ENCODE assay signal across 9 cellular contexts in genomic region chr17:41962768-41963434, GRCh38. TPM values are rescaled to one million over a fixed set of nuclear protein-coding genes. Genes with fewer than 3 reads are reported as not detected.
A peak's percentile ranks its signal among the peaks of the same experiment; 100 is the strongest.
DNase-seq lines count a peak whose midpoint lies in the region; ATAC-seq, FAIRE-seq and TF ChIP-seq lines count a peak whose summit lies in the region.
"Had no signal": no experiment of that assay in that cellular context is flagged by ENCODE, and none has a peak within 500 bp of the region (broad histone marks: within the 10 kb centered on the region; RNA-seq: fewer than 3 reads in every experiment).

No MANE protein-coding gene starts in this region.

- no peaks in the 10 kb centered on the region for H3K9me3 ChIP-seq in ascending aorta
- no peaks in the 10 kb centered on the region for H3K9me3 ChIP-seq in small intestine (ENCODE audit: control insufficient read depth, low read depth)

- DNase-seq in GDM1 (lab: John Stamatoyannopoulos, UW) (peak; percentile 68), NCI-H1105 treated with DMSO at 0.1 percent for 48 hours (lab: John Stamatoyannopoulos, UW) (peak; percentile 63), T-helper 2 cell (peak; percentile 34 to 69 (median 47)), ascending aorta (ENCODE audit: low spot score in 2 of 2) (peak in 1 of 2 donors; percentile 84), hippocampal formation (lab: John Stamatoyannopoulos, UW) (peak; percentile 76 to 78), small intestine (peak; percentile 68)

- ATAC-seq in HG03095 (IDR thresholded peaks at IDR 0.05; ENCODE audit: unreplicated experiment) (no peak), HG03439 (IDR thresholded peaks at IDR 0.05; ENCODE audit: unreplicated experiment) (no peak)

- H3K4me3 ChIP-seq in ascending aorta (no peak overlapping the region), small intestine (ENCODE audit: low read depth in 1 of 2, low read length in 2 of 2) (no peak overlapping the region)

- intact Hi-C loops in ascending aorta (cut with DNase I), result loop anchor here (1.0 kb wide), 1 partner anchor 153 kb away; no protein-coding TSS in a partner anchor

- FAIRE-seq in small intestine (lab: Jason Lieb, UNC), result no peak
- FAIRE-seq: endometrium had no signal

- no peaks in the 10 kb centered on the region for H3K27me3 ChIP-seq in ascending aorta
- no peaks in the 10 kb centered on the region for H3K27me3 ChIP-seq in small intestine (ENCODE audit: control insufficient read depth in 2 of 2, insufficient read depth in 2 of 2, low read length in 2 of 2)

- peaks cover 0 to 12% of the 10 kb centered on the region in 2 donors for H3K4me1 ChIP-seq in ascending aorta
- H3K4me1 ChIP-seq in small intestine (ENCODE audit: control insufficient read depth in 2 of 2, insufficient read depth in 1 of 2, low read depth in 1 of 2, low read length in 1 of 2), result no peaks in the 10 kb centered on the region

- TF ChIP-seq CTCF in ascending aorta (IDR thresholded peaks at IDR 0.05), result peak; percentile 79 to 86 (median 81)

- H3K36me3 ChIP-seq in ascending aorta (no peaks in the 10 kb centered on the region), small intestine (ENCODE audit: control insufficient read depth in 2 of 2, insufficient read depth in 2 of 2, low read length in 2 of 2) (no peaks in the 10 kb centered on the region)

- H3K27ac ChIP-seq in ascending aorta (no peak overlapping the region), small intestine (ENCODE audit: low read depth in 1 of 2, low read length in 1 of 2) (no peak overlapping the region)

- WGBS in small intestine, 3 donors, result 15 to 20% (median 18%) methylated on average over 9 of the region's 9 CpGs

RNA-seq across cellular contexts. Expression of gene CNP, which starts 3.7 kb away (rescaled TPM):
- total RNA-seq in ascending aorta, result 72.9 TPM
- 10 to 100 TPM; 13.2 to 37.4 (median 19.5) TPM for polyA plus RNA-seq in small intestine

RNA-seq across cellular contexts. Expression of gene ODAD4, which starts 32.5 kb away (rescaled TPM):
- total RNA-seq in ascending aorta, result not detected
- under 1 TPM in 1 of 3 donors, not detected in 2; 0.28 TPM for polyA plus RNA-seq in small intestine

RNA-seq across cellular contexts. Expression of gene ACLY, which starts 44.1 kb away (rescaled TPM):
- 64.4 TPM for total RNA-seq in ascending aorta
- 10 to 100 TPM; 44.0 to 55.6 (median 53.2) TPM for polyA plus RNA-seq in small intestine

RNA-seq across cellular contexts. Expression of gene DNAJC7, which starts 54.3 kb away (rescaled TPM):
- total RNA-seq in ascending aorta, result 79.7 TPM
- 10 to 100 TPM; 70.0 to 79.4 (median 70.0) TPM for polyA plus RNA-seq in small intestine

RNA-seq across cellular contexts. Expression of gene NKIRAS2, which starts 57.0 kb away (rescaled TPM):
- total RNA-seq in ascending aorta, result 63.6 TPM
- 10 to 100 TPM; 21.1 to 28.9 (median 23.3) TPM for polyA plus RNA-seq in small intestine
